Comparison of ENCODE assay signal across 8 cellular contexts in genomic region chr1:207866471-207867135, GRCh38. TPM values are rescaled to one million over a fixed set of nuclear protein-coding genes. Genes with fewer than 3 reads are reported as not detected.
A peak's percentile ranks its signal among the peaks of the same experiment; 100 is the strongest.
DNase-seq lines count a peak whose midpoint lies in the region; ATAC-seq and TF ChIP-seq lines count a peak whose summit lies in the region.

No MANE protein-coding gene starts in this region.

- ATAC-seq in Right ventricle myocardium inferior (peak; percentile 61), HG02610 (IDR thresholded peaks at IDR 0.05; ENCODE audit: unreplicated experiment) (no peak)

- no peaks in the 10 kb centered on the region for H3K27me3 ChIP-seq in tibial nerve
- no peaks in the 10 kb centered on the region for H3K27me3 ChIP-seq in MG63

- peak in 1 of 2 donors; percentile 9 for TF ChIP-seq POLR2A in tibial nerve (IDR thresholded peaks at IDR 0.05)

- WGBS in tibial nerve, 2 donors, result 15 to 26% methylated on average over 9 of the region's 9 CpGs

- peaks cover 0 to 84% (median 53%) of the 10 kb centered on the region in 4 donors for H3K4me1 ChIP-seq in tibial nerve

- peak overlapping the region; percentile 71 to 98 (median 84) for H3K4me3 ChIP-seq in tibial nerve
- H3K4me3 ChIP-seq in MG63, result no peak overlapping the region

- H3K36me3 ChIP-seq in tibial nerve (peaks cover 0 to 34% (median 0%) of the 10 kb centered on the region in 3 donors), MG63 (peaks cover 31% of the 10 kb centered on the region)

- H3K27ac ChIP-seq in caudate nucleus (ENCODE audit: low read depth, low read length) (peak overlapping the region; percentile 95), tibial nerve (peak overlapping the region; percentile 94 to 99 (median 97))

- H3K9me3 ChIP-seq in tibial nerve (no peaks in the 10 kb centered on the region), MG63 (no peaks in the 10 kb centered on the region)

- intact Hi-C loops in Right ventricle myocardium inferior (cut with DNase I), result loop anchor here (2.0 kb wide), 1 partner anchor 14 kb away; no protein-coding TSS in a partner anchor
- intact Hi-C loops in cardiac septum (cut with DNase I), result loop anchor here (2.0 to 10.0 kb wide), 2 partner anchors 18 to 52 kb away; no protein-coding TSS in a partner anchor

- DNase-seq in Right ventricle myocardium inferior (ENCODE audit: missing footprints) (peak; percentile 76), cardiac septum (ENCODE audit: low spot score) (no peak), caudate nucleus (lab: John Stamatoyannopoulos, UW) (peak in 39 of 61 donors; percentile 26 to 90 (median 55)), lung microvascular endothelial cell (ENCODE audit: low read depth in 2 of 2) (peak; percentile 75 to 92), tibial nerve (ENCODE audit: low spot score in 2 of 2) (peak; percentile 55 to 83), NCI-H1694 (lab: John Stamatoyannopoulos, UW) (no peak), MG63 (no peak)

- TF ChIP-seq CTCF in tibial nerve (IDR thresholded peaks at IDR 0.05), result no peak

- peak; percentile 43 to 75 for TF ChIP-seq EP300 in tibial nerve (IDR thresholded peaks at IDR 0.05)

RNA-seq across cellular contexts. Expression of gene CD34, which starts 44.3 kb away (rescaled TPM):
- 84.8 TPM for total RNA-seq in Right ventricle myocardium inferior
- 49.9 TPM for total RNA-seq in cardiac septum
- 14.7 and 25.9 TPM in 2 replicates for total RNA-seq in lung microvascular endothelial cell
- total RNA-seq in tibial nerve, result 10 to 100 TPM; 38.5 to 73.7 (median 55.3) TPM
- 0.53 TPM in 1 of 2 replicates, not detected in the other for total RNA-seq in MG63 (2014; rRNA removed; shearing (Covaris generic); ENCODE audit: low replicate concordance)

Comparison
In these comparisons a context has a peak if more than half of its experiments do, and no peak if none do; other contexts are left out.
1. DNase-seq: peak in Right ventricle myocardium inferior (single experiment), caudate nucleus (39 of 61), lung microvascular endothelial cell (2 of 2) and tibial nerve (2 of 2); none in cardiac septum (single experiment), NCI-H1694 (single experiment) and MG63 (single experiment).
2. RNA of gene CD34, which starts 44.3 kb away (total RNA-seq): 84.8 TPM in Right ventricle myocardium inferior (single experiment), 38.5 to 73.7 TPM in tibial nerve, 49.9 TPM in cardiac septum (single experiment) and 14.7 to 25.9 TPM in lung microvascular endothelial cell; 0.53 TPM in MG63; every median in the first group is over 10 times any median in the second.